8 cellular contexts compared by ENCODE assay signal in genomic region chr17:38893612-38894011, GRCh38. TPM values are rescaled to one million over a fixed set of nuclear protein-coding genes. Genes with fewer than 3 reads are reported as not detected.
DNase-seq lines count a peak whose midpoint lies in the region; ATAC-seq, FAIRE-seq and TF ChIP-seq lines count a peak whose summit lies in the region.

No MANE protein-coding gene starts in this region.

- no peak for DNase-seq in GM12892 (ENCODE audit: insufficient read length)
- peak; percentile 83 for DNase-seq in UCSD-AML1 (lab: John Stamatoyannopoulos, UW; ENCODE audit: unreplicated experiment)
- no peak for DNase-seq in esophagus muscularis mucosa (ENCODE audit: extremely low spot score)
- DNase-seq in posterior cingulate gyrus = peak in 8 of 10 donors; percentile 32 to 92 (median 48)
- DNase-seq in NCI-H1436 (lab: John Stamatoyannopoulos, UW) = no peak
- DNase-seq in SK-N-SH = no peak
- no peak for DNase-seq in NCI-H1105 treated with DMSO at 0.1 percent for 48 hours (lab: John Stamatoyannopoulos, UW)

- ATAC-seq in HG02885 (IDR thresholded peaks at IDR 0.05; ENCODE audit: poor library complexity, unreplicated experiment) = no peak

- H4K20me1 ChIP-seq in SK-N-SH (ENCODE audit: insufficient read depth) = peaks cover 77% of the 10 kb centered on the region

- intact Hi-C loops in esophagus muscularis mucosa (cut with DNase I) = no loop called here
- intact Hi-C loops in posterior cingulate gyrus (cut with DNase I) = no loop called here

- TF ChIP-seq POLR2A in GM12892 (IDR thresholded peaks at IDR 0.05; ENCODE audit: low read depth, low read length) (no peak), esophagus muscularis mucosa (IDR thresholded peaks at IDR 0.05; ENCODE audit: low read depth) (no peak)

- no peak overlapping the region for H3K4me3 ChIP-seq in esophagus muscularis mucosa
- no peak overlapping the region for H3K4me3 ChIP-seq in SK-N-SH (ENCODE audit: low read depth in 2 of 2, low read length in 1 of 2)

- H3K9me3 ChIP-seq in esophagus muscularis mucosa = no peaks in the 10 kb centered on the region
- no peaks in the 10 kb centered on the region for H3K9me3 ChIP-seq in SK-N-SH

- H3K9me2 ChIP-seq in SK-N-SH = no peaks in the 10 kb centered on the region

- CTCF ChIA-PET in SK-N-SH (lab: Yijun Ruan, JAX) = interaction anchor here (1.0 to 1.7 kb wide), 5 partner anchors 16 to 90 kb away, joined by 3 to 6 read pairs (median 3); partner anchors contain the start of gene LASP1

- peak; percentile 14 for FAIRE-seq in GM12892 (lab: Jason Lieb, UNC)

- 30% methylated on average over 1 of the region's 6 CpGs for WGBS in esophagus muscularis mucosa
- WGBS in SK-N-SH (ENCODE audit: low lambda C conversion rate) = 88% methylated on average over 5 of the region's 6 CpGs

- H3K27ac ChIP-seq in esophagus muscularis mucosa (replicated peaks in 1 of 4) (peak overlapping the region; percentile 50 to 69 (median 54)), SK-N-SH (ENCODE audit: low read depth in 2 of 2, low read length in 1 of 2) (no peak overlapping the region)

- TF ChIP-seq EP300 in esophagus muscularis mucosa (IDR thresholded peaks at IDR 0.05) (no peak), SK-N-SH (IDR thresholded peaks at IDR 0.05; ENCODE audit: borderline replicate concordance in 1 of 2, low read depth in 1 of 2, low read length in 1 of 2) (no peak)

- H3K36me3 ChIP-seq in esophagus muscularis mucosa (peaks cover 33 to 81% (median 73%) of the 10 kb centered on the region in 4 donors), SK-N-SH (replicated peaks in 1 of 2; ENCODE audit: control insufficient read depth in 1 of 2, insufficient read depth in 2 of 2, low read length in 1 of 2) (peaks cover 37 to 64% of the 10 kb centered on the region in 2 experiments)

- no peak overlapping the region for H3K4me2 ChIP-seq in SK-N-SH

- no peak for TF ChIP-seq RAD21 in SK-N-SH (IDR thresholded peaks at IDR 0.05; ENCODE audit: low read length)

- peaks cover 56 to 85% (median 72%) of the 10 kb centered on the region in 4 donors for H3K4me1 ChIP-seq in esophagus muscularis mucosa
- H3K4me1 ChIP-seq in SK-N-SH (ENCODE audit: control insufficient read depth in 1 of 2, insufficient read depth in 2 of 2, low read depth in 1 of 2, low read length in 1 of 2) = peaks cover 0 to 28% of the 10 kb centered on the region in 2 experiments; a peak in 1 of 4 replicates

- peaks cover 85% of the 10 kb centered on the region for H3K79me2 ChIP-seq in SK-N-SH (ENCODE audit: insufficient read depth)

- no peaks in the 10 kb centered on the region for H3K27me3 ChIP-seq in esophagus muscularis mucosa
- no peaks in the 10 kb centered on the region for H3K27me3 ChIP-seq in SK-N-SH (ENCODE audit: insufficient read depth)

- POLR2A ChIA-PET in SK-N-SH (lab: Yijun Ruan, JAX) = interaction anchor here (1.0 to 1.3 kb wide), 3 partner anchors 24 to 237 kb away, joined by 3 to 5 read pairs (median 3); partner anchors contain the start of genes LASP1 and LASP1NB

- H3K9ac ChIP-seq in SK-N-SH = no peak overlapping the region

- H2AFZ ChIP-seq in SK-N-SH (ENCODE audit: low read depth) = no peak overlapping the region

- TF ChIP-seq CTCF in esophagus muscularis mucosa (IDR thresholded peaks at IDR 0.05) (no peak), SK-N-SH (IDR thresholded peaks at IDR 0.05) (no peak)

- peaks cover 20% of the 10 kb centered on the region for H3F3A ChIP-seq in SK-N-SH (replicated peaks; ENCODE audit: insufficient read depth)

TF ChIP-seq in SK-N-SH, 30 proteins besides CTCF, POLR2A, EP300 and RAD21:
- no peak for TF ChIP-seq MEF2A (IDR thresholded peaks at IDR 0.05; ENCODE audit: borderline replicate concordance, low read depth)
- no peak for TF ChIP-seq GABPA (IDR thresholded peaks at IDR 0.05; ENCODE audit: low read depth)
- TF ChIP-seq MXI1 (IDR thresholded peaks at IDR 0.05; ENCODE audit: low read depth, low read length) = no peak
- TF ChIP-seq USF1 (IDR thresholded peaks at IDR 0.05; ENCODE audit: borderline replicate concordance, low read depth) = no peak
- no peak for TF ChIP-seq TEAD4 (IDR thresholded peaks at IDR 0.05; ENCODE audit: borderline replicate concordance, insufficient read depth)
- no peak for TF ChIP-seq USF2 (IDR thresholded peaks at IDR 0.05; ENCODE audit: borderline replicate concordance, low read depth, low read length)
- TF ChIP-seq IRF3 (IDR thresholded peaks at IDR 0.05; ENCODE audit: low read depth, low read length) = no peak
- no peak for TF ChIP-seq JUND (IDR thresholded peaks at IDR 0.05)
- no peak for TF ChIP-seq ELF1 (IDR thresholded peaks at IDR 0.05)
- no peak for TF ChIP-seq CHD2 (IDR thresholded peaks at IDR 0.05; ENCODE audit: low read length, partially characterized antibody)
- TF ChIP-seq POLR2AphosphoS5 (IDR thresholded peaks at IDR 0.05; ENCODE audit: low read depth, low read length) = no peak
- no peak for TF ChIP-seq TAF1 (IDR thresholded peaks at IDR 0.05; ENCODE audit: borderline replicate concordance, low read depth, low read length)
- TF ChIP-seq EZH2phosphoT487 (IDR thresholded peaks at IDR 0.05; ENCODE audit: borderline replicate concordance, low read depth) = no peak
- TF ChIP-seq NRF1 (IDR thresholded peaks at IDR 0.05; ENCODE audit: low read depth, low read length) = no peak
- TF ChIP-seq REST (IDR thresholded peaks at IDR 0.05; ENCODE audit: low read depth, low read length) = no peak
TF ChIP-seq in SK-N-SH: peak in this region for 0.

RNA-seq across cellular contexts. Expression of gene LASP1, which starts 23.8 kb away (rescaled TPM):
- 48.4 TPM for polyA plus RNA-seq in GM12892 (2012; ENCODE audit: missing spikeins)
- total RNA-seq in esophagus muscularis mucosa = 100 to 1,000 TPM in 1 of 4 donors, 10 to 100 TPM in 3; 46.9 to 102 (median 74.7) TPM
- polyA plus RNA-seq in SK-N-SH (2012; rRNA removed) = 79.7 and 102 TPM in 2 replicates
- polyA plus RNA-seq in SK-N-SH (2012; cell fraction: cytosol; rRNA removed) = 59.0 and 70.3 TPM in 2 replicates
- polyA plus RNA-seq in SK-N-SH (2012; cell fraction: nucleus; rRNA removed) = 88.9 and 142 TPM in 2 replicates

RNA-seq across cellular contexts. Expression of gene RPL23, which starts 40.1 kb away (rescaled TPM):
- 4,815 TPM for polyA plus RNA-seq in GM12892 (2012; ENCODE audit: missing spikeins)
- 1,000 to 10,000 TPM in 2 of 4 donors, 100 to 1,000 TPM in 2; 721 to 1,711 (median 1,283) TPM for total RNA-seq in esophagus muscularis mucosa
- 2,658 and 2,763 TPM in 2 replicates for polyA plus RNA-seq in SK-N-SH (2012; rRNA removed)
- 3,488 and 4,696 TPM in 2 replicates for polyA plus RNA-seq in SK-N-SH (2012; cell fraction: cytosol; rRNA removed)
- 540 and 582 TPM in 2 replicates for polyA plus RNA-seq in SK-N-SH (2012; cell fraction: nucleus; rRNA removed)

Comparison
In these comparisons a context has a peak if more than half of its experiments do, and no peak if none do; other contexts are left out.
1. DNase-seq: peak in UCSD-AML1 (single experiment) and posterior cingulate gyrus (8 of 10); none in GM12892 (single experiment), esophagus muscularis mucosa (single experiment), NCI-H1436 (single experiment), SK-N-SH (single experiment) and NCI-H1105 treated with DMSO at 0.1 percent for 48 hours (single experiment).
2. H3K27ac ChIP-seq: peak in esophagus muscularis mucosa (4 of 4); none in SK-N-SH (0 of 2).